Comparison of ENCODE assay signal across 27 cellular contexts in genomic region chr4:117481742-117482141, GRCh38.
DNase-seq lines count a peak whose midpoint lies in the region; FAIRE-seq and TF ChIP-seq lines count a peak whose summit lies in the region.
"Had no signal": no experiment of that assay in that cellular context is flagged by ENCODE, and none has a peak within 500 bp of the region (broad histone marks: within the 10 kb centered on the region; RNA-seq: fewer than 3 reads in every experiment).

No MANE protein-coding gene starts in this region.

- no peaks in the 10 kb centered on the region for H4K20me1 ChIP-seq in OCI-LY3 (ENCODE audit: insufficient read depth, low read length)

- peak overlapping the region; percentile 37; the same call in 1 of the 2 replicates for H3K27ac ChIP-seq in OCI-LY3 (ENCODE audit: low read length)
- H3K27ac ChIP-seq: ascending aorta, neural progenitor cell, prostate gland, SK-N-MC, thyroid gland had no signal

- peaks cover 34% of the 10 kb centered on the region for H3K4me1 ChIP-seq in OCI-LY3 (ENCODE audit: low read length)
- H3K4me1 ChIP-seq: ascending aorta, neural progenitor cell, prostate gland, thyroid gland had no signal

- TF ChIP-seq CTCF in OCI-LY3 (IDR thresholded peaks at IDR 0.05; ENCODE audit: low read depth, low read length) = no peak
- no peak for TF ChIP-seq CTCF in bronchial epithelial cell (IDR thresholded peaks at IDR 0.05; ENCODE audit: insufficient read depth, low read length, severe bottlenecking)

- H3K4me2 ChIP-seq in OCI-LY3 (ENCODE audit: low read length) = 0 out of 2 replicates have a peak overlapping the region, but pooled peaks have one; percentile 6
- H3K4me2 ChIP-seq: neural progenitor cell had no signal

- H3K4me3 ChIP-seq in OCI-LY3 (ENCODE audit: low read length) (no peak overlapping the region), bronchial epithelial cell (ENCODE audit: low read depth, low read length) (no peak overlapping the region)
- H3K4me3 ChIP-seq: ascending aorta, MG63, neural progenitor cell, prostate gland, SK-N-MC, thyroid gland had no signal

- H3K9me3 ChIP-seq in OCI-LY3 (ENCODE audit: insufficient read depth, low read length) = no peaks in the 10 kb centered on the region
- H3K9me3 ChIP-seq: ascending aorta, MG63, prostate gland, thyroid gland had no signal

- H2AFZ ChIP-seq in OCI-LY3 (ENCODE audit: low read depth, low read length) = no peak overlapping the region
- H2AFZ ChIP-seq: neural progenitor cell had no signal

- FAIRE-seq in bronchial epithelial cell (lab: Jason Lieb, UNC) = no peak
- FAIRE-seq: H1 had no signal

- H3K27me3 ChIP-seq in OCI-LY3 (ENCODE audit: low read depth, low read length) = no peaks in the 10 kb centered on the region
- H3K27me3 ChIP-seq in bronchial epithelial cell (ENCODE audit: control insufficient read depth, insufficient read depth, low read length) = no peaks in the 10 kb centered on the region
- H3K27me3 ChIP-seq: ascending aorta, MG63, neural progenitor cell, thyroid gland had no signal

- H3K36me3 ChIP-seq in OCI-LY3 (replicated peaks; ENCODE audit: low read depth, low read length) = no peaks in the 10 kb centered on the region
- H3K36me3 ChIP-seq in bronchial epithelial cell (ENCODE audit: control insufficient read depth, insufficient read depth, low read length) = no peaks in the 10 kb centered on the region
- H3K36me3 ChIP-seq: ascending aorta, MG63, neural progenitor cell, prostate gland, thyroid gland had no signal

- DNase-seq in A172 (ENCODE audit: low spot score) (peak; percentile 6), bronchial epithelial cell (ENCODE audit: low read depth) (peak; percentile 55), kidney glomerular epithelial cell (lab: John Stamatoyannopoulos, UW) (peak; percentile 14), HuH-7 (ENCODE audit: low spot score) (no peak)
- DNase-seq in activated CD4-positive, alpha-beta T cell treated with anti-CD3 and anti-CD28 coated beads, Interleukin-2, amount 50 U/mL, for 48 hours = no peak
- DNase-seq in central memory CD4-positive, alpha-beta T cell = no peak
- DNase-seq in stimulated activated CD4-positive, alpha-beta T cell treated with anti-CD3 and anti-CD28 coated beads, Interleukin-4, amount 100 ng/mL, for 1 hour = no peak
- DNase-seq: 8988T; activated CD4-positive, CD25-positive, alpha-beta regulatory T cell treated with anti-CD3 and anti-CD28 coated beads, Interleukin-2, amount 50 U/mL, for 72 hours; activated CD8-positive, alpha-beta T cell treated with anti-CD3 and anti-CD28 coated beads for 36 hours; activated T-cell treated with anti-CD3 and anti-CD28 coated beads for 4 hours; foreskin melanocyte; left colon; MG63; NCI-H1105 treated with DMSO at 0.1 percent for 48 hours; NCI-H2029; NCI-H82; RPMI8226; stimulated activated naive CD8-positive, alpha-beta T cell treated with anti-CD3 and anti-CD28 coated beads, Interleukin-15, amount 100 ng/mL, for 72 hours; T-helper 17 cell; thyroid gland had no signal

- H3K9ac ChIP-seq in OCI-LY3 (ENCODE audit: low read length) = no peak overlapping the region
- H3K9ac ChIP-seq: neural progenitor cell had no signal

- no peaks in the 10 kb centered on the region for H3K79me2 ChIP-seq in OCI-LY3 (ENCODE audit: low read length)

Comparison
In these comparisons a context has a peak if more than half of its experiments do, and no peak if none do; other contexts are left out.
1. DNase-seq: peak in A172 (single experiment), bronchial epithelial cell (single experiment) and kidney glomerular epithelial cell (single experiment); none in activated CD4-positive, alpha-beta T cell treated with anti-CD3 and anti-CD28 coated beads, Interleukin-2, amount 50 U/mL, for 48 hours (0 of 2), central memory CD4-positive, alpha-beta T cell (single experiment), HuH-7 (single experiment) and stimulated activated CD4-positive, alpha-beta T cell treated with anti-CD3 and anti-CD28 coated beads, Interleukin-4, amount 100 ng/mL, for 1 hour (single experiment).